In genomic region chr1:23417570-23417969, GRCh38 we compare ENCODE assay signal across 15 cellular contexts. TPM values are rescaled to one million over a fixed set of nuclear protein-coding genes. Genes with fewer than 3 reads are reported as not detected.
DNase-seq lines count a peak whose midpoint lies in the region; ATAC-seq and TF ChIP-seq lines count a peak whose summit lies in the region.
"Had no signal": no experiment of that assay in that cellular context is flagged by ENCODE, and none has a peak within 500 bp of the region (broad histone marks: within the 10 kb centered on the region; RNA-seq: fewer than 3 reads in every experiment).

No MANE protein-coding gene starts in this region.

- no peaks in the 10 kb centered on the region for H3K9me3 ChIP-seq in stomach
- H3K9me3 ChIP-seq: neutrophil had no signal

- no peak overlapping the region for H3K4me3 ChIP-seq in stomach

- no peaks in the 10 kb centered on the region for H3K27me3 Mint-ChIP-seq in activated CD8-positive, alpha-beta T cell treated with anti-CD3 and anti-CD28 coated beads for 36 hours
- peaks cover 12 to 17% of the 10 kb centered on the region in 2 donors for H3K27me3 Mint-ChIP-seq in stimulated activated naive B cell treated with anti-CD40 and anti-IgM and Interleukin-4, amounts not matched to agents 10 μg/mL and 1 μg/mL and 100 μg/mL, for 72 hours

- WGBS in stomach, 5 donors = 26 to 49% (median 35%) methylated on average over 3 of the region's 3 CpGs

- peak; percentile 78 for DNase-seq in Right ventricle myocardium inferior (ENCODE audit: missing footprints)
- DNase-seq in cardiac septum (ENCODE audit: low spot score) = no peak
- peak; percentile 92 for DNase-seq in NCI-H82 treated with DMSO at 0.1 percent for 48 hours (lab: John Stamatoyannopoulos, UW; ENCODE audit: unreplicated experiment)
- peak; percentile 46 for DNase-seq in fibroblast of gingiva (ENCODE audit: low read depth)
- DNase-seq in stomach = peak; percentile 71
- no peak for DNase-seq in hypothalamus (lab: John Stamatoyannopoulos, UW)
- no peak for DNase-seq in activated CD8-positive, alpha-beta T cell treated with anti-CD3 and anti-CD28 coated beads for 36 hours
- DNase-seq in stimulated activated naive B cell treated with anti-CD40 and anti-IgM and Interleukin-4, amounts not matched to agents 10 μg/mL and 1 μg/mL and 100 μg/mL, for 72 hours = no peak
- DNase-seq: ACHN; activated CD4-positive, CD25-positive, alpha-beta regulatory T cell; left cardiac atrium; NCI-H187; stimulated activated CD4-positive, alpha-beta T cell treated with anti-CD3 and anti-CD28 coated beads, Interleukin-15, amount 100 ng/mL, for 24 hours had no signal

- TF ChIP-seq POLR2A in stomach (IDR thresholded peaks at IDR 0.05) = no peak

- no peak overlapping the region for H3K4me3 Mint-ChIP-seq in activated CD8-positive, alpha-beta T cell treated with anti-CD3 and anti-CD28 coated beads for 36 hours
- H3K4me3 Mint-ChIP-seq in stimulated activated naive B cell treated with anti-CD40 and anti-IgM and Interleukin-4, amounts not matched to agents 10 μg/mL and 1 μg/mL and 100 μg/mL, for 72 hours = no peak overlapping the region

- CTCF ChIA-PET in activated CD8-positive, alpha-beta T cell treated with anti-CD3 and anti-CD28 coated beads for 36 hours (lab: Charles Lee) = interaction anchor here (1.4 to 3.4 kb wide), 3 partner anchors 13 to 17 kb away, joined by 3 to 9 read pairs (median 7); no protein-coding TSS in a partner anchor

- ATAC-seq in Right ventricle myocardium inferior = peak; percentile 27
- ATAC-seq in activated CD8-positive, alpha-beta T cell treated with anti-CD3 and anti-CD28 coated beads for 36 hours = no peak
- ATAC-seq in stimulated activated naive B cell treated with anti-CD40 and anti-IgM and Interleukin-4, amounts not matched to agents 10 μg/mL and 1 μg/mL and 100 μg/mL, for 72 hours (replicated peaks) = no peak

- H3K36me3 Mint-ChIP-seq in activated CD8-positive, alpha-beta T cell treated with anti-CD3 and anti-CD28 coated beads for 36 hours (ENCODE audit: low read depth) = no peaks in the 10 kb centered on the region
- no peaks in the 10 kb centered on the region for H3K36me3 Mint-ChIP-seq in stimulated activated naive B cell treated with anti-CD40 and anti-IgM and Interleukin-4, amounts not matched to agents 10 μg/mL and 1 μg/mL and 100 μg/mL, for 72 hours

- peaks cover 0 to 30% (median 22%) of the 10 kb centered on the region in 4 donors for H3K36me3 ChIP-seq in stomach
- H3K36me3 ChIP-seq: neutrophil had no signal

- no peaks in the 10 kb centered on the region for H3K27me3 ChIP-seq in stomach

- TF ChIP-seq EP300 in stomach (IDR thresholded peaks at IDR 0.05) = no peak

- H3K4me1 ChIP-seq in stomach = peaks cover 18 to 51% (median 36%) of the 10 kb centered on the region in 4 donors

- POLR2A ChIA-PET in activated CD8-positive, alpha-beta T cell treated with anti-CD3 and anti-CD28 coated beads for 36 hours (lab: Charles Lee) = no interaction called here

- no peak overlapping the region for H3K27ac Mint-ChIP-seq in activated CD8-positive, alpha-beta T cell treated with anti-CD3 and anti-CD28 coated beads for 36 hours
- no peak overlapping the region for H3K27ac Mint-ChIP-seq in stimulated activated naive B cell treated with anti-CD40 and anti-IgM and Interleukin-4, amounts not matched to agents 10 μg/mL and 1 μg/mL and 100 μg/mL, for 72 hours

- peaks cover 8% of the 10 kb centered on the region for H3K4me1 Mint-ChIP-seq in activated CD8-positive, alpha-beta T cell treated with anti-CD3 and anti-CD28 coated beads for 36 hours (ENCODE audit: low read depth)
- peaks cover 2 to 5% of the 10 kb centered on the region in 2 donors for H3K4me1 Mint-ChIP-seq in stimulated activated naive B cell treated with anti-CD40 and anti-IgM and Interleukin-4, amounts not matched to agents 10 μg/mL and 1 μg/mL and 100 μg/mL, for 72 hours

- intact Hi-C loops in Right ventricle myocardium inferior (cut with DNase I) (no loop called here), cardiac septum (cut with DNase I) (no loop called here), stomach (cut with DNase I; ENCODE audit: low total_unique reads) (no loop called here)
- intact Hi-C loops in activated CD8-positive, alpha-beta T cell treated with anti-CD3 and anti-CD28 coated beads for 36 hours (cut with micrococcal nuclease) = no loop called here

- peak overlapping the region in 2 of 5 donors; percentile 37 to 53 for H3K27ac ChIP-seq in stomach
- H3K27ac ChIP-seq: neutrophil had no signal

- H3K9me3 Mint-ChIP-seq in activated CD8-positive, alpha-beta T cell treated with anti-CD3 and anti-CD28 coated beads for 36 hours = no peaks in the 10 kb centered on the region
- no peaks in the 10 kb centered on the region for H3K9me3 Mint-ChIP-seq in stimulated activated naive B cell treated with anti-CD40 and anti-IgM and Interleukin-4, amounts not matched to agents 10 μg/mL and 1 μg/mL and 100 μg/mL, for 72 hours

- TF ChIP-seq CTCF in stomach (IDR thresholded peaks at IDR 0.05) = no peak
- no peak for TF ChIP-seq CTCF in activated CD8-positive, alpha-beta T cell treated with anti-CD3 and anti-CD28 coated beads for 36 hours (IDR thresholded peaks at IDR 0.05)

RNA-seq across cellular contexts. Expression of gene TCEA3, which starts 7.0 kb away (rescaled TPM):
- total RNA-seq in Right ventricle myocardium inferior (73.6 TPM), cardiac septum (46.0 TPM), stomach (100 to 1,000 TPM in 2 of 5 donors, 10 to 100 TPM in 3; 44.9 to 155 (median 91.1) TPM)
- polyA plus RNA-seq in stomach = 100 to 1,000 TPM in 1 of 3 donors, 10 to 100 TPM in 2; 44.1 to 133 (median 75.6) TPM
- total RNA-seq in activated CD8-positive, alpha-beta T cell treated with anti-CD3 and anti-CD28 coated beads for 36 hours = 1 to 10 TPM; 7.0 to 8.3 TPM
- total RNA-seq: H1 had no signal

RNA-seq across cellular contexts. Expression of gene ZNF436, which starts 47.9 kb away (rescaled TPM):
- total RNA-seq in Right ventricle myocardium inferior (13.4 TPM), cardiac septum (19.8 TPM), stomach (10 to 100 TPM in 3 of 5 donors, 1 to 10 TPM in 2; 7.0 to 29.9 (median 17.1) TPM)
- 10 to 100 TPM in 1 of 3 donors, 1 to 10 TPM in 2; 3.1 to 11.4 (median 6.6) TPM for polyA plus RNA-seq in stomach
- total RNA-seq in activated CD8-positive, alpha-beta T cell treated with anti-CD3 and anti-CD28 coated beads for 36 hours = 1 to 10 TPM; 5.8 to 7.2 TPM

Comparison
In these comparisons a context has a peak if more than half of its experiments do, and no peak if none do; other contexts are left out.
1. DNase-seq: peak in Right ventricle myocardium inferior (single experiment), NCI-H82 treated with DMSO at 0.1 percent for 48 hours (single experiment), fibroblast of gingiva (single experiment) and stomach (single experiment); none in cardiac septum (single experiment), hypothalamus (0 of 51), activated CD8-positive, alpha-beta T cell treated with anti-CD3 and anti-CD28 coated beads for 36 hours (single experiment) and stimulated activated naive B cell treated with anti-CD40 and anti-IgM and Interleukin-4, amounts not matched to agents 10 μg/mL and 1 μg/mL and 100 μg/mL, for 72 hours (single experiment).